27 cellular contexts compared by ENCODE assay signal in genomic region chr4:179165339-179165738, GRCh38.
"Had no signal": no experiment of that assay in that cellular context is flagged by ENCODE, and none has a peak within 500 bp of the region (broad histone marks: within the 10 kb centered on the region; RNA-seq: fewer than 3 reads in every experiment).

No MANE protein-coding gene starts in this region.

- H3K27ac Mint-ChIP-seq: activated naive CD4-positive, alpha-beta T cell treated with anti-CD3 and anti-CD28 coated beads, Interleukin-2, amount 10 ng/mL, durations not matched to agents 7 days and 5 days; activated naive CD8-positive, alpha-beta T cell treated with anti-CD3 and anti-CD28 coated beads, Interleukin-2, amount 10 ng/mL, durations not matched to agents 7 days and 5 days; brain; natural killer cell had no signal

- H3K27me3 Mint-ChIP-seq: activated naive CD4-positive, alpha-beta T cell treated with anti-CD3 and anti-CD28 coated beads, Interleukin-2, amount 10 ng/mL, durations not matched to agents 7 days and 5 days; activated naive CD8-positive, alpha-beta T cell treated with anti-CD3 and anti-CD28 coated beads, Interleukin-2, amount 10 ng/mL, durations not matched to agents 7 days and 5 days had no signal

- H3K4me3 ChIP-seq: ascending aorta, cardiac muscle cell, colonic mucosa, gastrocnemius medialis, lower lobe of right lung, suprapubic skin, tibial artery had no signal

- DNase-seq: activated CD4-positive, alpha-beta T cell treated with anti-CD3 and anti-CD28 coated beads for 48 hours; activated CD4-positive, alpha-beta T cell treated with anti-CD3 and anti-CD28 coated beads, Interleukin-2, amount 50 U/mL, for 48 hours; activated CD8-positive, alpha-beta memory T cell treated with anti-CD3 and anti-CD28 coated beads, Interleukin-2, amount 50 U/mL, for 4 hours; activated gamma-delta T cell; activated naive CD4-positive, alpha-beta T cell treated with anti-CD3 and anti-CD28 coated beads, Interleukin-2, amount 10 ng/mL, durations not matched to agents 7 days and 5 days; activated naive CD8-positive, alpha-beta T cell treated with anti-CD3 and anti-CD28 coated beads, Interleukin-2, amount 10 ng/mL, durations not matched to agents 7 days and 5 days; activated T-cell treated with anti-CD3 and anti-CD28 coated beads, Interleukin-2, amount 50 U/mL, for 1 hour; cerebellar nuclear complex; colonic mucosa; effector CD8-positive, alpha-beta T cell; gastrocnemius medialis; glutamatergic neuron; kidney glomerular epithelial cell; lower lobe of right lung; mesenchymal stem cell; natural killer cell; posterior cingulate gyrus; right cardiac atrium; stimulated activated CD4-positive, alpha-beta T cell treated with anti-CD3 and anti-CD28 coated beads, Interleukin-15, amount 100 ng/mL, for 24 hours; stimulated activated CD4-positive, alpha-beta T cell treated with anti-CD3 and anti-CD28 coated beads, Interleukin-2, amount 100 ng/mL, for 24 hours; stimulated activated naive CD4-positive, alpha-beta T cell; tibial artery had no signal

- H3K4me1 Mint-ChIP-seq: activated naive CD4-positive, alpha-beta T cell treated with anti-CD3 and anti-CD28 coated beads, Interleukin-2, amount 10 ng/mL, durations not matched to agents 7 days and 5 days; activated naive CD8-positive, alpha-beta T cell treated with anti-CD3 and anti-CD28 coated beads, Interleukin-2, amount 10 ng/mL, durations not matched to agents 7 days and 5 days; natural killer cell had no signal

- H3K36me3 ChIP-seq: ascending aorta, cardiac muscle cell, colonic mucosa, gastrocnemius medialis, lower lobe of right lung, suprapubic skin, tibial artery had no signal

- H3K4me1 ChIP-seq: ascending aorta, colonic mucosa, gastrocnemius medialis, lower lobe of right lung, suprapubic skin, tibial artery had no signal

- H3K9me3 ChIP-seq: ascending aorta, colonic mucosa, gastrocnemius medialis, lower lobe of right lung, suprapubic skin, tibial artery had no signal

- H3K4me3 Mint-ChIP-seq: activated naive CD4-positive, alpha-beta T cell treated with anti-CD3 and anti-CD28 coated beads, Interleukin-2, amount 10 ng/mL, durations not matched to agents 7 days and 5 days; activated naive CD8-positive, alpha-beta T cell treated with anti-CD3 and anti-CD28 coated beads, Interleukin-2, amount 10 ng/mL, durations not matched to agents 7 days and 5 days; brain; natural killer cell had no signal

- H3K27ac ChIP-seq: ascending aorta, cardiac muscle cell, colonic mucosa, gastrocnemius medialis, lower lobe of right lung, suprapubic skin, tibial artery had no signal

- ATAC-seq: gastrocnemius medialis, left lobe of liver, lower lobe of right lung, natural killer cell, right cardiac atrium had no signal

- H3K36me3 Mint-ChIP-seq: activated naive CD4-positive, alpha-beta T cell treated with anti-CD3 and anti-CD28 coated beads, Interleukin-2, amount 10 ng/mL, durations not matched to agents 7 days and 5 days; activated naive CD8-positive, alpha-beta T cell treated with anti-CD3 and anti-CD28 coated beads, Interleukin-2, amount 10 ng/mL, durations not matched to agents 7 days and 5 days; brain had no signal

- H3K27me3 ChIP-seq: ascending aorta, colonic mucosa, gastrocnemius medialis, suprapubic skin, tibial artery had no signal
